ENCODE assay signal across 9 cellular contexts in genomic region chr3:66039590-66039887, GRCh38. TPM values are rescaled to one million over a fixed set of nuclear protein-coding genes. Genes with fewer than 3 reads are reported as not detected.
A peak's percentile ranks its signal among the peaks of the same experiment; 100 is the strongest.
DNase-seq lines count a peak whose midpoint lies in the region; ATAC-seq, FAIRE-seq and TF ChIP-seq lines count a peak whose summit lies in the region.
"Had no signal": no experiment of that assay in that cellular context is flagged by ENCODE, and none has a peak within 500 bp of the region (broad histone marks: within the 10 kb centered on the region; RNA-seq: fewer than 3 reads in every experiment).

No MANE protein-coding gene starts in this region.

- peaks cover 44% of the 10 kb centered on the region for H3K4me1 ChIP-seq in osteoblast (ENCODE audit: insufficient read depth, low read length)

- peaks cover 5% of the 10 kb centered on the region for H3K36me3 Mint-ChIP-seq in T-helper 17 cell (ENCODE audit: low read depth)

- H3K27me3 Mint-ChIP-seq in T-helper 17 cell, result peaks cover 81% of the 10 kb centered on the region

- peaks cover 26% of the 10 kb centered on the region for H4K20me1 ChIP-seq in osteoblast (ENCODE audit: insufficient read depth, low read length)

- peak overlapping the region; percentile 94 to 95 for H3K4me3 ChIP-seq in foreskin fibroblast (ENCODE audit: low read depth in 1 of 2, low read length in 2 of 2)
- peak overlapping the region; percentile 95 for H3K4me3 ChIP-seq in osteoblast (ENCODE audit: insufficient read depth, low read length)

- H2AFZ ChIP-seq in osteoblast (ENCODE audit: low read length), result peak overlapping the region; percentile 88

- H3K4me3 Mint-ChIP-seq in T-helper 17 cell, result peak overlapping the region; percentile 77

- FAIRE-seq in GM12891 (lab: Jason Lieb, UNC), result no peak

- H3K4me1 Mint-ChIP-seq in T-helper 17 cell, result peaks cover 10% of the 10 kb centered on the region

- no peaks in the 10 kb centered on the region for H3K9me3 ChIP-seq in T-helper 17 cell (ENCODE audit: control insufficient read depth, low read length, poor library complexity, severe bottlenecking)
- H3K9me3 ChIP-seq in osteoblast (ENCODE audit: low read depth, low read length), result no peaks in the 10 kb centered on the region

- DNase-seq in GM13977 (ENCODE audit: low spot score) (peak; percentile 41), T-helper 17 cell (no peak), foreskin fibroblast (peak in 1 of 2 donors; percentile 60), osteoblast (ENCODE audit: insufficient read length, low spot score, missing footprints) (peak; percentile 87), GM12891 (ENCODE audit: insufficient read length, low spot score) (no peak), NCI-H2081 treated with DMSO at 0.1 percent for 48 hours (lab: John Stamatoyannopoulos, UW) (no peak), SKM-1 (lab: John Stamatoyannopoulos, UW; ENCODE audit: unreplicated experiment) (no peak)
- no peak for DNase-seq in activated CD4-positive, alpha-beta T cell treated with anti-CD3 and anti-CD28 coated beads for 48 hours

- no peak for TF ChIP-seq CTCF in GM13977 (IDR thresholded peaks at IDR 0.05; ENCODE audit: extremely low read depth, insufficient read depth, missing control alignments)
- no peak for TF ChIP-seq CTCF in foreskin fibroblast (IDR thresholded peaks at IDR 0.05; ENCODE audit: low read depth, low read length)
- TF ChIP-seq CTCF in osteoblast (IDR thresholded peaks at IDR 0.05; ENCODE audit: extremely low read depth, low read depth, low read length), result no peak

- peaks cover 38% of the 10 kb centered on the region for H3K79me2 ChIP-seq in osteoblast (ENCODE audit: insufficient read depth, low read length)

- H3K36me3 ChIP-seq in osteoblast (ENCODE audit: insufficient read depth, low read length), result no peaks in the 10 kb centered on the region

- H3K27me3 ChIP-seq in osteoblast (ENCODE audit: insufficient read depth, low read length), result no peaks in the 10 kb centered on the region

- TF ChIP-seq POLR2A in GM12891 (IDR thresholded peaks at IDR 0.05; ENCODE audit: low read depth, low read length), result no peak

- no peak overlapping the region for H3K27ac Mint-ChIP-seq in T-helper 17 cell
- H3K27ac Mint-ChIP-seq: IgD-negative memory B cell had no signal

- peak overlapping the region; percentile 89 for H3K4me2 ChIP-seq in osteoblast (ENCODE audit: insufficient read depth, low read length)

- ATAC-seq in T-helper 17 cell, result no peak

- H3K27ac ChIP-seq in osteoblast (ENCODE audit: low read depth, low read length), result peak overlapping the region; percentile 92

- in situ Hi-C loops in GM13977 (cut with MboI; ENCODE audit: low pct_unique_long_range_greater_than_20kb, low sequenced_read_pairs, unreplicated experiment), result no loop called here

TF ChIP-seq in GM12891, 5 proteins besides CTCF, POLR2A, EP300 and RAD21:
- TF ChIP-seq POU2F2 (IDR thresholded peaks at IDR 0.05; ENCODE audit: low read depth, low read length) (no peak), SPI1 (IDR thresholded peaks at IDR 0.05; ENCODE audit: low read depth, low read length) (no peak), PAX5 (IDR thresholded peaks at IDR 0.05; ENCODE audit: insufficient read depth, low read length, severe bottlenecking) (no peak), TAF1 (IDR thresholded peaks at IDR 0.05; ENCODE audit: low read depth, low read length) (no peak), POLR2AphosphoS5 (IDR thresholded peaks at IDR 0.05; ENCODE audit: low read depth, low read length) (no peak)

RNA-seq across cellular contexts. Expression of gene MAGI1, which starts 0.8 kb away (rescaled TPM):
- total RNA-seq in T-helper 17 cell, result not detected
- 61.0 and 66.6 TPM in 2 replicates for total RNA-seq in osteoblast
- 0.08 TPM for polyA plus RNA-seq in GM12891 (2012; ENCODE audit: low read depth, missing spikeins)

Comparison
In these comparisons a context has a peak if more than half of its experiments do, and no peak if none do; other contexts are left out.
1. DNase-seq: peak in GM13977 (single experiment) and osteoblast (single experiment); none in T-helper 17 cell (0 of 3), GM12891 (single experiment), NCI-H2081 treated with DMSO at 0.1 percent for 48 hours (single experiment), SKM-1 (single experiment) and activated CD4-positive, alpha-beta T cell treated with anti-CD3 and anti-CD28 coated beads for 48 hours (single experiment).
2. RNA of gene MAGI1, which starts 0.8 kb away (total RNA-seq): 61.0 to 66.6 TPM in osteoblast; not detected in T-helper 17 cell; every median in the first group is over 10 times any median in the second.